Comparison of ENCODE assay signal across 1 cellular context in the genomic region with DNA sequence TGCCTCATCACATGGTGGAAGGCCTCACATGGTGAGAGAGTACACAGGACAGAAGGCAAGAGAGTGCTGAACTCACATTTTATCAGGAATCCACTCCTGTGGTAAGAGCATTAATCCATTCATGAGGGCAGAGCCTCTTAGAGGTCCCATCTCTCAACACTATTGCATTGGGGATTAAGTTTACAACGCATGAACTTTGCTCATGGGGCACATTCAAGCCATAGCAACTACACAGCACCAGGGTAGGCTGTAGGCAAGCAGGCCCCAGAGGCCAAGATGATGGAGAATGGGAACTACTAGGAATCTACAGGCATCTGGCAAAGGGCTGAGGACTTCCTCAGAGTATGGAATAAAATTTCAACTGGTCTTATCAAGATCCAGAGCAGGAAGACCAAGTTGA.
TF ChIP-seq lines count a peak whose summit lies in the region.

No MANE protein-coding gene starts in this region.

TF ChIP-seq in HepG2, 621 proteins besides CTCF, POLR2A, EP300 and RAD21:
- TF ChIP-seq, protein P1, sequence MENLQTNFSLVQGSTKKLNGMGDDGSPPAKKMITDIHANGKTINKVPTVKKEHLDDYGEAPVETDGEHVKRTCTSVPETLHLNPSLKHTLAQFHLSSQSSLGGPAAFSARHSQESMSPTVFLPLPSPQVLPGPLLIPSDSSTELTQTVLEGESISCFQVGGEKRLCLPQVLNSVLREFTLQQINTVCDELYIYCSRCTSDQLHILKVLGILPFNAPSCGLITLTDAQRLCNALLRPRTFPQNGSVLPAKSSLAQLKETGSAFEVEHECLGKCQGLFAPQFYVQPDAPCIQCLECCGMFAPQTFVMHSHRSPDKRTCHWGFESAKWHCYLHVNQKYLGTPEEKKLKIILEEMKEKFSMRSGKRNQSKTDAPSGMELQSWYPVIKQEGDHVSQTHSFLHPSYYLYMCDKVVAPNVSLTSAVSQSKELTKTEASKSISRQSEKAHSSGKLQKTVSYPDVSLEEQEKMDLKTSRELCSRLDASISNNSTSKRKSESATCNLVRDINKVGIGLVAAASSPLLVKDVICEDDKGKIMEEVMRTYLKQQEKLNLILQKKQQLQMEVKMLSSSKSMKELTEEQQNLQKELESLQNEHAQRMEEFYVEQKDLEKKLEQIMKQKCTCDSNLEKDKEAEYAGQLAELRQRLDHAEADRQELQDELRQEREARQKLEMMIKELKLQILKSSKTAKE (CRISPR knock-in tag; IDR thresholded peaks at IDR 0.05; ENCODE audit: borderline replicate concordance) = no peak
- TF ChIP-seq ZNF550 (CRISPR knock-in tag; IDR thresholded peaks at IDR 0.05; ENCODE audit: borderline replicate concordance) (no peak), NR2C2 (CRISPR knock-in tag; IDR thresholded peaks at IDR 0.05; ENCODE audit: borderline replicate concordance) (no peak), ZNF777 (CRISPR knock-in tag; IDR thresholded peaks at IDR 0.05) (no peak), ZBTB21 (CRISPR knock-in tag; IDR thresholded peaks at IDR 0.05) (no peak), FOXP1 (IDR thresholded peaks at IDR 0.05) (no peak), FOXP1 (CRISPR knock-in tag; IDR thresholded peaks at IDR 0.05) (no peak), ATRX (CRISPR knock-in tag; IDR thresholded peaks at IDR 0.05; ENCODE audit: borderline replicate concordance) (no peak), SP4 (CRISPR knock-in tag; IDR thresholded peaks at IDR 0.05) (no peak), ISL2 (CRISPR knock-in tag; IDR thresholded peaks at IDR 0.05) (no peak), SOX6 (IDR thresholded peaks at IDR 0.05) (no peak), SOX6 (CRISPR knock-in tag; IDR thresholded peaks at IDR 0.05) (no peak), HNF4A (CRISPR knock-in tag; IDR thresholded peaks at IDR 0.05) (peak; percentile 43; the same call in 1 of the 2 replicates), RFX3 (CRISPR knock-in tag; IDR thresholded peaks at IDR 0.05) (no peak), KAT2B (IDR thresholded peaks at IDR 0.05; ENCODE audit: borderline replicate concordance, low read depth, low read length) (no peak), NFIB (CRISPR knock-in tag; IDR thresholded peaks at IDR 0.05; ENCODE audit: borderline replicate concordance) (no peak), SOX5 (CRISPR knock-in tag; IDR thresholded peaks at IDR 0.05; ENCODE audit: borderline replicate concordance) (no peak), MIER2 (CRISPR knock-in tag; IDR thresholded peaks at IDR 0.05) (no peak), PITX1 (CRISPR knock-in tag; IDR thresholded peaks at IDR 0.05) (0 out of 2 replicates have a peak, but pooled peaks have one; percentile 60), PHF8 (CRISPR knock-in tag; IDR thresholded peaks at IDR 0.05) (no peak), NR2F6 (IDR thresholded peaks at IDR 0.05) (no peak), NR2F6 (CRISPR knock-in tag; IDR thresholded peaks at IDR 0.05) (no peak), SAP130 (CRISPR knock-in tag; IDR thresholded peaks at IDR 0.05; ENCODE audit: low read depth) (no peak), TEAD3 (CRISPR knock-in tag; optimal IDR thresholded peaks at IDR 0.05; ENCODE audit: borderline replicate concordance) (peak; percentile 18), HOXA7 (CRISPR knock-in tag; IDR thresholded peaks at IDR 0.05) (no peak), ZEB1 (IDR thresholded peaks at IDR 0.05; ENCODE audit: insufficient replicate concordance, low read depth) (no peak), ZNF343 (CRISPR knock-in tag; IDR thresholded peaks at IDR 0.05) (0 out of 2 replicates have a peak, but pooled peaks have one; percentile 38), ZNF205 (CRISPR knock-in tag; IDR thresholded peaks at IDR 0.05) (no peak), ZFAT (CRISPR knock-in tag; conservative IDR thresholded peaks at IDR 0.05) (no peak), ASH2L (IDR thresholded peaks at IDR 0.05; ENCODE audit: insufficient read length, low read depth, low read length) (no peak), NFE2L1 (CRISPR knock-in tag; IDR thresholded peaks at IDR 0.05; ENCODE audit: borderline replicate concordance) (no peak), ZNF577 (CRISPR knock-in tag; IDR thresholded peaks at IDR 0.05; ENCODE audit: borderline replicate concordance, low read depth) (no peak)
- TF ChIP-seq, protein P2, sequence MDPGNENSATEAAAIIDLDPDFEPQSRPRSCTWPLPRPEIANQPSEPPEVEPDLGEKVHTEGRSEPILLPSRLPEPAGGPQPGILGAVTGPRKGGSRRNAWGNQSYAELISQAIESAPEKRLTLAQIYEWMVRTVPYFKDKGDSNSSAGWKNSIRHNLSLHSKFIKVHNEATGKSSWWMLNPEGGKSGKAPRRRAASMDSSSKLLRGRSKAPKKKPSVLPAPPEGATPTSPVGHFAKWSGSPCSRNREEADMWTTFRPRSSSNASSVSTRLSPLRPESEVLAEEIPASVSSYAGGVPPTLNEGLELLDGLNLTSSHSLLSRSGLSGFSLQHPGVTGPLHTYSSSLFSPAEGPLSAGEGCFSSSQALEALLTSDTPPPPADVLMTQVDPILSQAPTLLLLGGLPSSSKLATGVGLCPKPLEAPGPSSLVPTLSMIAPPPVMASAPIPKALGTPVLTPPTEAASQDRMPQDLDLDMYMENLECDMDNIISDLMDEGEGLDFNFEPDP (CRISPR knock-in tag; conservative IDR thresholded peaks at IDR 0.05) = 0 out of 2 replicates have a peak, but pooled peaks have one; percentile 26
- TF ChIP-seq, protein P3, sequence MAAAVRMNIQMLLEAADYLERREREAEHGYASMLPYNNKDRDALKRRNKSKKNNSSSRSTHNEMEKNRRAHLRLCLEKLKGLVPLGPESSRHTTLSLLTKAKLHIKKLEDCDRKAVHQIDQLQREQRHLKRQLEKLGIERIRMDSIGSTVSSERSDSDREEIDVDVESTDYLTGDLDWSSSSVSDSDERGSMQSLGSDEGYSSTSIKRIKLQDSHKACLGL (CRISPR knock-in tag; IDR thresholded peaks at IDR 0.05) = no peak
- TF ChIP-seq, protein P4, sequence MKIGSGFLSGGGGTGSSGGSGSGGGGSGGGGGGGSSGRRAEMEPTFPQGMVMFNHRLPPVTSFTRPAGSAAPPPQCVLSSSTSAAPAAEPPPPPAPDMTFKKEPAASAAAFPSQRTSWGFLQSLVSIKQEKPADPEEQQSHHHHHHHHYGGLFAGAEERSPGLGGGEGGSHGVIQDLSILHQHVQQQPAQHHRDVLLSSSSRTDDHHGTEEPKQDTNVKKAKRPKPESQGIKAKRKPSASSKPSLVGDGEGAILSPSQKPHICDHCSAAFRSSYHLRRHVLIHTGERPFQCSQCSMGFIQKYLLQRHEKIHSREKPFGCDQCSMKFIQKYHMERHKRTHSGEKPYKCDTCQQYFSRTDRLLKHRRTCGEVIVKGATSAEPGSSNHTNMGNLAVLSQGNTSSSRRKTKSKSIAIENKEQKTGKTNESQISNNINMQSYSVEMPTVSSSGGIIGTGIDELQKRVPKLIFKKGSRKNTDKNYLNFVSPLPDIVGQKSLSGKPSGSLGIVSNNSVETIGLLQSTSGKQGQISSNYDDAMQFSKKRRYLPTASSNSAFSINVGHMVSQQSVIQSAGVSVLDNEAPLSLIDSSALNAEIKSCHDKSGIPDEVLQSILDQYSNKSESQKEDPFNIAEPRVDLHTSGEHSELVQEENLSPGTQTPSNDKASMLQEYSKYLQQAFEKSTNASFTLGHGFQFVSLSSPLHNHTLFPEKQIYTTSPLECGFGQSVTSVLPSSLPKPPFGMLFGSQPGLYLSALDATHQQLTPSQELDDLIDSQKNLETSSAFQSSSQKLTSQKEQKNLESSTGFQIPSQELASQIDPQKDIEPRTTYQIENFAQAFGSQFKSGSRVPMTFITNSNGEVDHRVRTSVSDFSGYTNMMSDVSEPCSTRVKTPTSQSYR (CRISPR knock-in tag; IDR thresholded peaks at IDR 0.05; ENCODE audit: borderline replicate concordance) = no peak
- TF ChIP-seq, protein P5, sequence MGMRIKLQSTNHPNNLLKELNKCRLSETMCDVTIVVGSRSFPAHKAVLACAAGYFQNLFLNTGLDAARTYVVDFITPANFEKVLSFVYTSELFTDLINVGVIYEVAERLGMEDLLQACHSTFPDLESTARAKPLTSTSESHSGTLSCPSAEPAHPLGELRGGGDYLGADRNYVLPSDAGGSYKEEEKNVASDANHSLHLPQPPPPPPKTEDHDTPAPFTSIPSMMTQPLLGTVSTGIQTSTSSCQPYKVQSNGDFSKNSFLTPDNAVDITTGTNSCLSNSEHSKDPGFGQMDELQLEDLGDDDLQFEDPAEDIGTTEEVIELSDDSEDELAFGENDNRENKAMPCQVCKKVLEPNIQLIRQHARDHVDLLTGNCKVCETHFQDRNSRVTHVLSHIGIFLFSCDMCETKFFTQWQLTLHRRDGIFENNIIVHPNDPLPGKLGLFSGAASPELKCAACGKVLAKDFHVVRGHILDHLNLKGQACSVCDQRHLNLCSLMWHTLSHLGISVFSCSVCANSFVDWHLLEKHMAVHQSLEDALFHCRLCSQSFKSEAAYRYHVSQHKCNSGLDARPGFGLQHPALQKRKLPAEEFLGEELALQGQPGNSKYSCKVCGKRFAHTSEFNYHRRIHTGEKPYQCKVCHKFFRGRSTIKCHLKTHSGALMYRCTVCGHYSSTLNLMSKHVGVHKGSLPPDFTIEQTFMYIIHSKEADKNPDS (CRISPR knock-in tag; IDR thresholded peaks at IDR 0.05) = no peak
- TF ChIP-seq, protein P6, sequence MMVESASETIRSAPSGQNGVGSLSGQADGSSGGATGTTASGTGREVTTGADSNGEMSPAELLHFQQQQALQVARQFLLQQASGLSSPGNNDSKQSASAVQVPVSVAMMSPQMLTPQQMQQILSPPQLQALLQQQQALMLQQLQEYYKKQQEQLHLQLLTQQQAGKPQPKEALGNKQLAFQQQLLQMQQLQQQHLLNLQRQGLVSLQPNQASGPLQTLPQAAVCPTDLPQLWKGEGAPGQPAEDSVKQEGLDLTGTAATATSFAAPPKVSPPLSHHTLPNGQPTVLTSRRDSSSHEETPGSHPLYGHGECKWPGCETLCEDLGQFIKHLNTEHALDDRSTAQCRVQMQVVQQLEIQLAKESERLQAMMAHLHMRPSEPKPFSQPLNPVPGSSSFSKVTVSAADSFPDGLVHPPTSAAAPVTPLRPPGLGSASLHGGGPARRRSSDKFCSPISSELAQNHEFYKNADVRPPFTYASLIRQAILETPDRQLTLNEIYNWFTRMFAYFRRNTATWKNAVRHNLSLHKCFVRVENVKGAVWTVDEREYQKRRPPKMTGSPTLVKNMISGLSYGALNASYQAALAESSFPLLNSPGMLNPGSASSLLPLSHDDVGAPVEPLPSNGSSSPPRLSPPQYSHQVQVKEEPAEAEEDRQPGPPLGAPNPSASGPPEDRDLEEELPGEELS (CRISPR knock-in tag; IDR thresholded peaks at IDR 0.05) = no peak
- TF ChIP-seq, protein P7, sequence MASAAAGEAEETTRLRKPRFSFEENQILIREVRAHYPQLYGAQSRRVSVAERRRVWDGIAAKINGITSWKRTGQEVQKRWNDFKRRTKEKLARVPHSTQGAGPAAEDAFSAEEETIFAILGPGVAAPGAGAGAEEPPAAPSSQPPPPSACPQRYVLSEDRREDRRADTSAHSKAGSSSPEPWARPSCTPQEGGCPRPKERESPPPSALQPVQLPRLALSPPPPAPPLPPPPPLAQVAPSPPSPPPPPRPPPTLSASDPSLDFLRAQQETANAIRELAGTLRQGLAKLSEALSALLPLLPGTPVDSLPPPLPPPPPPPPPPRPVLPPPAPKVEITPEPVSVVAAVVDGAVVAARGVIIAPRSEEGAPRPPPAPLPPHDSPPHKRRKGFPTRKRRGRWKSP (CRISPR knock-in tag; IDR thresholded peaks at IDR 0.05) = no peak
- TF ChIP-seq, protein P8, sequence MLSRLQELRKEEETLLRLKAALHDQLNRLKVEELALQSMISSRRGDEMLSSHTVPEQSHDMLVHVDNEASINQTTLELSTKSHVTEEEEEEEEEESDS (CRISPR knock-in tag; IDR thresholded peaks at IDR 0.05; ENCODE audit: borderline replicate concordance) = no peak
- TF ChIP-seq, protein P9, sequence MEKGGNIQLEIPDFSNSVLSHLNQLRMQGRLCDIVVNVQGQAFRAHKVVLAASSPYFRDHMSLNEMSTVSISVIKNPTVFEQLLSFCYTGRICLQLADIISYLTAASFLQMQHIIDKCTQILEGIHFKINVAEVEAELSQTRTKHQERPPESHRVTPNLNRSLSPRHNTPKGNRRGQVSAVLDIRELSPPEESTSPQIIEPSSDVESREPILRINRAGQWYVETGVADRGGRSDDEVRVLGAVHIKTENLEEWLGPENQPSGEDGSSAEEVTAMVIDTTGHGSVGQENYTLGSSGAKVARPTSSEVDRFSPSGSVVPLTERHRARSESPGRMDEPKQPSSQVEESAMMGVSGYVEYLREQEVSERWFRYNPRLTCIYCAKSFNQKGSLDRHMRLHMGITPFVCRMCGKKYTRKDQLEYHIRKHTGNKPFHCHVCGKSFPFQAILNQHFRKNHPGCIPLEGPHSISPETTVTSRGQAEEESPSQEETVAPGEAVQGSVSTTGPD (CRISPR knock-in tag; IDR thresholded peaks at IDR 0.05) = no peak
